1 cellular context compared by ENCODE assay signal in the genomic region with DNA sequence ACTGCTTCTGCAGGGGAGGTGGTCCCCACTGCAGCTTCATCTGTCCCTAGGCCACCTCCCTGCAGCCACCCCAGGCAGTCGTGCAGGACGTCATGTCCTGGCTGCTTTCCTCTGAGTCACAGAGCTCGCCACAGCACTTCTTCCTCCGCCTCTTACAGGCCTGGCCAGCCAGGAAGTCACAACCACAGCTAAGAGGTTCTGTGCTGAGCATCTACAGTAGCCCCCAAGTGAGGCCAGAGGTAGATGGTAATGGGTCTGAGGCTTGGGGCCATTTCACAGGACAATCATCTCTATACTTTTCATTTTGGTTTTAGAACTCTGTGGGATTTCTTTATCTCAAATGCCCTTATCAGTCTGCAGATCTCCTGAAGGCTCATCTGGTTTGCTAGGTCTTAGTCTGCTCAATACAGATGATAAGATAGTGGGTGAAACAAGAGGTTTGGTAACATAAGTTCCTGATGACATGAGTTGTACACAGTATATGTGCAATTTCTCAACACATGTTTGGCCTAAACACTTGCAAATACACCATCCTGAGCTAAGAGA.
A peak's percentile ranks its signal among the peaks of the same experiment; 100 is the strongest.
TF ChIP-seq lines count a peak whose summit lies in the region.

No MANE protein-coding gene starts in this region.

TF ChIP-seq in K562, 482 proteins besides CTCF, POLR2A, EP300 and RAD21 (continued from another document):
- TF ChIP-seq, protein P1, sequence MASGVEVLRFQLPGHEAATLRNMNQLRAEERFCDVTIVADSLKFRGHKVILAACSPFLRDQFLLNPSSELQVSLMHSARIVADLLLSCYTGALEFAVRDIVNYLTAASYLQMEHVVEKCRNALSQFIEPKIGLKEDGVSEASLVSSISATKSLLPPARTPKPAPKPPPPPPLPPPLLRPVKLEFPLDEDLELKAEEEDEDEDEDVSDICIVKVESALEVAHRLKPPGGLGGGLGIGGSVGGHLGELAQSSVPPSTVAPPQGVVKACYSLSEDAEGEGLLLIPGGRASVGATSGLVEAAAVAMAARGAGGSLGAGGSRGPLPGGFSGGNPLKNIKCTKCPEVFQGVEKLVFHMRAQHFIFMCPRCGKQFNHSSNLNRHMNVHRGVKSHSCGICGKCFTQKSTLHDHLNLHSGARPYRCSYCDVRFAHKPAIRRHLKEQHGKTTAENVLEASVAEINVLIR (CRISPR knock-in tag; IDR thresholded peaks at IDR 0.05), result no peak
- TF ChIP-seq SAFB2 (IDR thresholded peaks at IDR 0.05; ENCODE audit: borderline replicate concordance, low read depth, low read length, severe bottlenecking) (no peak), ZNF717 (CRISPR knock-in tag; IDR thresholded peaks at IDR 0.05) (no peak), TEAD1 (CRISPR knock-in tag; IDR thresholded peaks at IDR 0.05) (no peak), CHD1 (IDR thresholded peaks at IDR 0.05; ENCODE audit: low read length) (no peak), ELF1 (tag; IDR thresholded peaks at IDR 0.05) (0 out of 2 replicates have a peak, but pooled peaks have one; percentile 49)
